ENCODE assay signal across 1 cellular context in the genomic region with DNA sequence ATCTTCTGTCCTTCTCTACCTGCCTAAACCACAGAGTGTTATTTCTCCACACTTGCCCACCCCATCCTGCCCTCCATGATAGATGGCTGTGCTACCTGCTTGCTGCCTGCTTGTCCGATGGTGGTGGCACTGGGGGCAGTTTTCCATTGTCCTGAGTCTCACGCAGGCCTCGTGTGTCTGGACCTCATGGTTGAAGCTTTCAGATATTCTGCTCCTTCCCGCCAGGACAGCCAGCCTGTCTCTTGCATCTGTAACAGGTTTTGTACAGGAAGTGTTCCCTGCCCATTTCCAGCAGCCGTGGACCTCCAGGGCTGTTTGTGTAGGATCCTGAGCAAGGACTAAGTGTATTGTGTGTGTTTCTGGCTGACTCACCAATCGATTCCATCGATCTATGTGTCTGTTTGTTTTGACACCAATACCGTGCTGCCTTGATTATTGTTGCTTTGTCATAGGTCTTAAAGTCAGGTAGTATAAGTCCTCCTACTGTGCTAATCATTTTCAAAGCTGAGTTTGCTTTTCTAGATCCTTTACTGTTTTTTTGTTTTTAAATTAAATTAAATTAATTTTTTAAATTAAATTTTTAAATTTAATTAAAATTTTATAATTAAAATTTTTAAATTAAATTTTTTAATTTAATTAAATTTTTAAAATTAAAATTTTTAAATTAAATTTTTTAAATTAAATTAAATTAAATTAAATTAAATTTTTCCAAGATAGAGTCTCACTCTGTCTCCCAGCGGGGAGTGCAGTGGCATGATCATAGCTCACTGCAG.
TF ChIP-seq lines count a peak whose summit lies in the region.

No MANE protein-coding gene starts in this region.

TF ChIP-seq in HepG2, 621 proteins besides CTCF, POLR2A, EP300 and RAD21 (continued from another document and continues in another):
- TF ChIP-seq, protein P1, sequence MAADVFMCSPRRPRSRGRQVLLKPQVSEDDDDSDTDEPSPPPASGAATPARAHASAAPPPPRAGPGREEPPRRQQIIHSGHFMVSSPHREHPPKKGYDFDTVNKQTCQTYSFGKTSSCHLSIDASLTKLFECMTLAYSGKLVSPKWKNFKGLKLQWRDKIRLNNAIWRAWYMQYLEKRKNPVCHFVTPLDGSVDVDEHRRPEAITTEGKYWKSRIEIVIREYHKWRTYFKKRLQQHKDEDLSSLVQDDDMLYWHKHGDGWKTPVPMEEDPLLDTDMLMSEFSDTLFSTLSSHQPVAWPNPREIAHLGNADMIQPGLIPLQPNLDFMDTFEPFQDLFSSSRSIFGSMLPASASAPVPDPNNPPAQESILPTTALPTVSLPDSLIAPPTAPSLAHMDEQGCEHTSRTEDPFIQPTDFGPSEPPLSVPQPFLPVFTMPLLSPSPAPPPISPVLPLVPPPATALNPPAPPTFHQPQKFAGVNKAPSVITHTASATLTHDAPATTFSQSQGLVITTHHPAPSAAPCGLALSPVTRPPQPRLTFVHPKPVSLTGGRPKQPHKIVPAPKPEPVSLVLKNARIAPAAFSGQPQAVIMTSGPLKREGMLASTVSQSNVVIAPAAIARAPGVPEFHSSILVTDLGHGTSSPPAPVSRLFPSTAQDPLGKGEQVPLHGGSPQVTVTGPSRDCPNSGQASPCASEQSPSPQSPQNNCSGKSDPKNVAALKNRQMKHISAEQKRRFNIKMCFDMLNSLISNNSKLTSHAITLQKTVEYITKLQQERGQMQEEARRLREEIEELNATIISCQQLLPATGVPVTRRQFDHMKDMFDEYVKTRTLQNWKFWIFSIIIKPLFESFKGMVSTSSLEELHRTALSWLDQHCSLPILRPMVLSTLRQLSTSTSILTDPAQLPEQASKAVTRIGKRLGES (CRISPR knock-in tag; IDR thresholded peaks at IDR 0.05; ENCODE audit: borderline replicate concordance) = no peak
- TF ChIP-seq, protein P2, sequence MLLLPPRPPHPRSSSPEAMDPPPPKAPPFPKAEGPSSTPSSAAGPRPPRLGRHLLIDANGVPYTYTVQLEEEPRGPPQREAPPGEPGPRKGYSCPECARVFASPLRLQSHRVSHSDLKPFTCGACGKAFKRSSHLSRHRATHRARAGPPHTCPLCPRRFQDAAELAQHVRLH (CRISPR knock-in tag; IDR thresholded peaks at IDR 0.05; ENCODE audit: borderline replicate concordance, low read depth) = no peak
- no peak for TF ChIP-seq REPIN1 (CRISPR knock-in tag; IDR thresholded peaks at IDR 0.05; ENCODE audit: borderline replicate concordance, low read depth)
- TF ChIP-seq ZNF672 (CRISPR knock-in tag; IDR thresholded peaks at IDR 0.05) = no peak
- TF ChIP-seq, protein P3, sequence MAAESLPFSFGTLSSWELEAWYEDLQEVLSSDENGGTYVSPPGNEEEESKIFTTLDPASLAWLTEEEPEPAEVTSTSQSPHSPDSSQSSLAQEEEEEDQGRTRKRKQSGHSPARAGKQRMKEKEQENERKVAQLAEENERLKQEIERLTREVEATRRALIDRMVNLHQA (CRISPR knock-in tag; IDR thresholded peaks at IDR 0.05) = no peak
- TF ChIP-seq, protein P4, sequence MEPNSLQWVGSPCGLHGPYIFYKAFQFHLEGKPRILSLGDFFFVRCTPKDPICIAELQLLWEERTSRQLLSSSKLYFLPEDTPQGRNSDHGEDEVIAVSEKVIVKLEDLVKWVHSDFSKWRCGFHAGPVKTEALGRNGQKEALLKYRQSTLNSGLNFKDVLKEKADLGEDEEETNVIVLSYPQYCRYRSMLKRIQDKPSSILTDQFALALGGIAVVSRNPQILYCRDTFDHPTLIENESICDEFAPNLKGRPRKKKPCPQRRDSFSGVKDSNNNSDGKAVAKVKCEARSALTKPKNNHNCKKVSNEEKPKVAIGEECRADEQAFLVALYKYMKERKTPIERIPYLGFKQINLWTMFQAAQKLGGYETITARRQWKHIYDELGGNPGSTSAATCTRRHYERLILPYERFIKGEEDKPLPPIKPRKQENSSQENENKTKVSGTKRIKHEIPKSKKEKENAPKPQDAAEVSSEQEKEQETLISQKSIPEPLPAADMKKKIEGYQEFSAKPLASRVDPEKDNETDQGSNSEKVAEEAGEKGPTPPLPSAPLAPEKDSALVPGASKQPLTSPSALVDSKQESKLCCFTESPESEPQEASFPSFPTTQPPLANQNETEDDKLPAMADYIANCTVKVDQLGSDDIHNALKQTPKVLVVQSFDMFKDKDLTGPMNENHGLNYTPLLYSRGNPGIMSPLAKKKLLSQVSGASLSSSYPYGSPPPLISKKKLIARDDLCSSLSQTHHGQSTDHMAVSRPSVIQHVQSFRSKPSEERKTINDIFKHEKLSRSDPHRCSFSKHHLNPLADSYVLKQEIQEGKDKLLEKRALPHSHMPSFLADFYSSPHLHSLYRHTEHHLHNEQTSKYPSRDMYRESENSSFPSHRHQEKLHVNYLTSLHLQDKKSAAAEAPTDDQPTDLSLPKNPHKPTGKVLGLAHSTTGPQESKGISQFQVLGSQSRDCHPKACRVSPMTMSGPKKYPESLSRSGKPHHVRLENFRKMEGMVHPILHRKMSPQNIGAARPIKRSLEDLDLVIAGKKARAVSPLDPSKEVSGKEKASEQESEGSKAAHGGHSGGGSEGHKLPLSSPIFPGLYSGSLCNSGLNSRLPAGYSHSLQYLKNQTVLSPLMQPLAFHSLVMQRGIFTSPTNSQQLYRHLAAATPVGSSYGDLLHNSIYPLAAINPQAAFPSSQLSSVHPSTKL (CRISPR knock-in tag; IDR thresholded peaks at IDR 0.05) = peak; percentile 96
- TF ChIP-seq SCMH1 (CRISPR knock-in tag; IDR thresholded peaks at IDR 0.05; ENCODE audit: borderline replicate concordance) = no peak
- peak; percentile 89; the same call in 1 of the 2 replicates for TF ChIP-seq ZNF292 (CRISPR knock-in tag; IDR thresholded peaks at IDR 0.05; ENCODE audit: borderline replicate concordance, low read depth)
- no peak for TF ChIP-seq RFX5 (IDR thresholded peaks at IDR 0.05; ENCODE audit: low read depth, low read length)
- TF ChIP-seq ZNF737 (CRISPR knock-in tag; IDR thresholded peaks at IDR 0.05; ENCODE audit: borderline replicate concordance) = no peak
- TF ChIP-seq JUND (CRISPR knock-in tag; IDR thresholded peaks at IDR 0.05) = peak; percentile 100
- peak; percentile 93; the same call in 1 of the 2 replicates for TF ChIP-seq ETV5 (CRISPR knock-in tag; IDR thresholded peaks at IDR 0.05; ENCODE audit: borderline replicate concordance)
- peak; percentile 94 for TF ChIP-seq HDAC2 (CRISPR knock-in tag; IDR thresholded peaks at IDR 0.05)
- TF ChIP-seq, protein P5, sequence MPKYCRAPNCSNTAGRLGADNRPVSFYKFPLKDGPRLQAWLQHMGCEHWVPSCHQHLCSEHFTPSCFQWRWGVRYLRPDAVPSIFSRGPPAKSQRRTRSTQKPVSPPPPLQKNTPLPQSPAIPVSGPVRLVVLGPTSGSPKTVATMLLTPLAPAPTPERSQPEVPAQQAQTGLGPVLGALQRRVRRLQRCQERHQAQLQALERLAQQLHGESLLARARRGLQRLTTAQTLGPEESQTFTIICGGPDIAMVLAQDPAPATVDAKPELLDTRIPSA (CRISPR knock-in tag; IDR thresholded peaks at IDR 0.05; ENCODE audit: borderline replicate concordance) = no peak
- TF ChIP-seq, protein P6, sequence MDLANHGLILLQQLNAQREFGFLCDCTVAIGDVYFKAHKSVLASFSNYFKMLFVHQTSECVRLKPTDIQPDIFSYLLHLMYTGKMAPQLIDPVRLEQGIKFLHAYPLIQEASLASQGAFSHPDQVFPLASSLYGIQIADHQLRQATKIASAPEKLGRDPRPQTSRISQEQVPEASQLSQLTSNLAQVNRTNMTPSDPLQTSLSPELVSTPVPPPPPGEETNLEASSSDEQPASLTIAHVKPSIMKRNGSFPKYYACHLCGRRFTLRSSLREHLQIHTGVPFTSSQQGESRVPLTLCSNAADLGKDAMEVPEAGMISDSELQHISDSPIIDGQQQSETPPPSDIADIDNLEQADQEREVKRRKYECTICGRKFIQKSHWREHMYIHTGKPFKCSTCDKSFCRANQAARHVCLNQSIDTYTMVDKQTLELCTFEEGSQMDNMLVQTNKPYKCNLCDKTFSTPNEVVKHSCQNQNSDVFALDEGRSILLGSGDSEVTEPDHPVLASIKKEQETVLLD (CRISPR knock-in tag; IDR thresholded peaks at IDR 0.05; ENCODE audit: low read depth) = peak; percentile 30; the same call in 1 of the 2 replicates
- no peak for TF ChIP-seq DMAP1 (CRISPR knock-in tag; IDR thresholded peaks at IDR 0.05)
- peak; percentile 64; the same call in 1 of the 2 replicates for TF ChIP-seq FOXP1 (IDR thresholded peaks at IDR 0.05)
- TF ChIP-seq FOXP1 (CRISPR knock-in tag; IDR thresholded peaks at IDR 0.05) = peak; percentile 99
- no peak for TF ChIP-seq SMARCC2 (IDR thresholded peaks at IDR 0.05)
- peak; percentile 73; the same call in 1 of the 2 replicates for TF ChIP-seq ZNF33A (CRISPR knock-in tag; IDR thresholded peaks at IDR 0.05; ENCODE audit: borderline replicate concordance)
- 0 out of 2 replicates have a peak, but pooled peaks have one; percentile 42 for TF ChIP-seq ZNF614 (CRISPR knock-in tag; IDR thresholded peaks at IDR 0.05; ENCODE audit: borderline replicate concordance)
- TF ChIP-seq BRCA1 (CRISPR knock-in tag; IDR thresholded peaks at IDR 0.05) = peak; percentile 67; the same call in 1 of the 2 replicates
- no peak for TF ChIP-seq RORA (CRISPR knock-in tag; IDR thresholded peaks at IDR 0.05)
- peak; percentile 93 for TF ChIP-seq ZSCAN22 (CRISPR knock-in tag; IDR thresholded peaks at IDR 0.05)
- TF ChIP-seq, protein P7, sequence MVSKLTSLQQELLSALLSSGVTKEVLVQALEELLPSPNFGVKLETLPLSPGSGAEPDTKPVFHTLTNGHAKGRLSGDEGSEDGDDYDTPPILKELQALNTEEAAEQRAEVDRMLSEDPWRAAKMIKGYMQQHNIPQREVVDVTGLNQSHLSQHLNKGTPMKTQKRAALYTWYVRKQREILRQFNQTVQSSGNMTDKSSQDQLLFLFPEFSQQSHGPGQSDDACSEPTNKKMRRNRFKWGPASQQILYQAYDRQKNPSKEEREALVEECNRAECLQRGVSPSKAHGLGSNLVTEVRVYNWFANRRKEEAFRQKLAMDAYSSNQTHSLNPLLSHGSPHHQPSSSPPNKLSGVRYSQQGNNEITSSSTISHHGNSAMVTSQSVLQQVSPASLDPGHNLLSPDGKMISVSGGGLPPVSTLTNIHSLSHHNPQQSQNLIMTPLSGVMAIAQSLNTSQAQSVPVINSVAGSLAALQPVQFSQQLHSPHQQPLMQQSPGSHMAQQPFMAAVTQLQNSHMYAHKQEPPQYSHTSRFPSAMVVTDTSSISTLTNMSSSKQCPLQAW (CRISPR knock-in tag; IDR thresholded peaks at IDR 0.05) = 0 out of 2 replicates have a peak, but pooled peaks have one; percentile 36
- peak; percentile 34; the same call in 1 of the 2 replicates for TF ChIP-seq NFE2L2 (IDR thresholded peaks at IDR 0.05; ENCODE audit: low read length)
- TF ChIP-seq, protein P8, sequence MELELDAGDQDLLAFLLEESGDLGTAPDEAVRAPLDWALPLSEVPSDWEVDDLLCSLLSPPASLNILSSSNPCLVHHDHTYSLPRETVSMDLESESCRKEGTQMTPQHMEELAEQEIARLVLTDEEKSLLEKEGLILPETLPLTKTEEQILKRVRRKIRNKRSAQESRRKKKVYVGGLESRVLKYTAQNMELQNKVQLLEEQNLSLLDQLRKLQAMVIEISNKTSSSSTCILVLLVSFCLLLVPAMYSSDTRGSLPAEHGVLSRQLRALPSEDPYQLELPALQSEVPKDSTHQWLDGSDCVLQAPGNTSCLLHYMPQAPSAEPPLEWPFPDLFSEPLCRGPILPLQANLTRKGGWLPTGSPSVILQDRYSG (CRISPR knock-in tag; IDR thresholded peaks at IDR 0.05) = no peak
- peak; percentile 99 for TF ChIP-seq TBX3 (IDR thresholded peaks at IDR 0.05; ENCODE audit: borderline replicate concordance)
- TF ChIP-seq ZNF160 (CRISPR knock-in tag; IDR thresholded peaks at IDR 0.05) = peak; percentile 77; the same call in 1 of the 2 replicates
- peak; percentile 61; the same call in 1 of the 2 replicates for TF ChIP-seq ZKSCAN1 (IDR thresholded peaks at IDR 0.05; ENCODE audit: low read length)
- no peak for TF ChIP-seq SATB2 (CRISPR knock-in tag; IDR thresholded peaks at IDR 0.05)
- TF ChIP-seq, protein P9, sequence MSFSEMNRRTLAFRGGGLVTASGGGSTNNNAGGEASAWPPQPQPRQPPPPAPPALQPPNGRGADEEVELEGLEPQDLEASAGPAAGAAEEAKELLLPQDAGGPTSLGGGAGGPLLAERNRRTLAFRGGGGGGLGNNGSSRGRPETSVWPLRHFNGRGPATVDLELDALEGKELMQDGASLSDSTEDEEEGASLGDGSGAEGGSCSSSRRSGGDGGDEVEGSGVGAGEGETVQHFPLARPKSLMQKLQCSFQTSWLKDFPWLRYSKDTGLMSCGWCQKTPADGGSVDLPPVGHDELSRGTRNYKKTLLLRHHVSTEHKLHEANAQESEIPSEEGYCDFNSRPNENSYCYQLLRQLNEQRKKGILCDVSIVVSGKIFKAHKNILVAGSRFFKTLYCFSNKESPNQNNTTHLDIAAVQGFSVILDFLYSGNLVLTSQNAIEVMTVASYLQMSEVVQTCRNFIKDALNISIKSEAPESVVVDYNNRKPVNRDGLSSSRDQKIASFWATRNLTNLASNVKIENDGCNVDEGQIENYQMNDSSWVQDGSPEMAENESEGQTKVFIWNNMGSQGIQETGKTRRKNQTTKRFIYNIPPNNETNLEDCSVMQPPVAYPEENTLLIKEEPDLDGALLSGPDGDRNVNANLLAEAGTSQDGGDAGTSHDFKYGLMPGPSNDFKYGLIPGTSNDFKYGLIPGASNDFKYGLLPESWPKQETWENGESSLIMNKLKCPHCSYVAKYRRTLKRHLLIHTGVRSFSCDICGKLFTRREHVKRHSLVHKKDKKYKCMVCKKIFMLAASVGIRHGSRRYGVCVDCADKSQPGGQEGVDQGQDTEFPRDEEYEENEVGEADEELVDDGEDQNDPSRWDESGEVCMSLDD (CRISPR knock-in tag; IDR thresholded peaks at IDR 0.05; ENCODE audit: borderline replicate concordance) = no peak
- TF ChIP-seq HIVEP1 (CRISPR knock-in tag; IDR thresholded peaks at IDR 0.05) = peak; percentile 85
- TF ChIP-seq ZNF44 (CRISPR knock-in tag; IDR thresholded peaks at IDR 0.05) = 0 out of 2 replicates have a peak, but pooled peaks have one; percentile 82
- peak; percentile 75 for TF ChIP-seq RCOR2 (CRISPR knock-in tag; IDR thresholded peaks at IDR 0.05)
- TF ChIP-seq PHF20 (CRISPR knock-in tag; IDR thresholded peaks at IDR 0.05) = no peak
- TF ChIP-seq, protein P10, sequence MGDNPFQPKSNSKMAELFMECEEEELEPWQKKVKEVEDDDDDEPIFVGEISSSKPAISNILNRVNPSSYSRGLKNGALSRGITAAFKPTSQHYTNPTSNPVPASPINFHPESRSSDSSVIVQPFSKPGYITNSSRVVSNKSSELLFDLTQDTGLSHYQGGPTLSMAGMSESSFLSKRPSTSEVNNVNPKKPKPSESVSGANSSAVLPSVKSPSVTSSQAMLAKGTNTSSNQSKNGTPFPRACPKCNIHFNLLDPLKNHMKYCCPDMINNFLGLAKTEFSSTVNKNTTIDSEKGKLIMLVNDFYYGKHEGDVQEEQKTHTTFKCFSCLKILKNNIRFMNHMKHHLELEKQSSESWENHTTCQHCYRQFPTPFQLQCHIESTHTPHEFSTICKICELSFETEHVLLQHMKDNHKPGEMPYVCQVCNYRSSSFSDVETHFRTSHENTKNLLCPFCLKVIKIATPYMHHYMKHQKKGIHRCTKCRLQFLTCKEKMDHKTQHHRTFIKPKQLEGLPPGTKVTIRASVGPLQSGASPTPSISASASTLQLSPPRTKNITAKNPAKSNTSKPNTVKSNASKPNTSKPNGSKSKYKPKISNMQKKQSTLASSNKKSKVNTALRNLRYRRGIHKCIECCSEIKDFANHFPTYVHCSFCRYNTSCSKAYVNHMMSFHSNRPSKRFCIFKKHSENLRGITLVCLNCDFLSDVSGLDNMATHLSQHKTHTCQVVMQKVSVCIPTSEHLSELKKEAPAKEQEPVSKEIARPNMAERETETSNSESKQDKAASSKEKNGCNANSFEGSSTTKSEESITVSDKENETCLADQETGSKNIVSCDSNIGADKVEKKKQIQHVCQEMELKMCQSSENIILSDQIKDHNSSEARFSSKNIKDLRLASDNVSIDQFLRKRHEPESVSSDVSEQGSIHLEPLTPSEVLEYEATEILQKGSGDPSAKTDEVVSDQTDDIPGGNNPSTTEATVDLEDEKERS (CRISPR knock-in tag; IDR thresholded peaks at IDR 0.05) = peak; percentile 33; the same call in 1 of the 2 replicates
- peak; percentile 91 for TF ChIP-seq SMAD3 (CRISPR knock-in tag; IDR thresholded peaks at IDR 0.05)
- peak; percentile 79; the same call in 1 of the 2 replicates for TF ChIP-seq ZNF205 (CRISPR knock-in tag; IDR thresholded peaks at IDR 0.05)
- TF ChIP-seq RNF2 (conservative IDR thresholded peaks at IDR 0.05; ENCODE audit: low read depth) = peak; percentile 86
